In the genomic region with DNA sequence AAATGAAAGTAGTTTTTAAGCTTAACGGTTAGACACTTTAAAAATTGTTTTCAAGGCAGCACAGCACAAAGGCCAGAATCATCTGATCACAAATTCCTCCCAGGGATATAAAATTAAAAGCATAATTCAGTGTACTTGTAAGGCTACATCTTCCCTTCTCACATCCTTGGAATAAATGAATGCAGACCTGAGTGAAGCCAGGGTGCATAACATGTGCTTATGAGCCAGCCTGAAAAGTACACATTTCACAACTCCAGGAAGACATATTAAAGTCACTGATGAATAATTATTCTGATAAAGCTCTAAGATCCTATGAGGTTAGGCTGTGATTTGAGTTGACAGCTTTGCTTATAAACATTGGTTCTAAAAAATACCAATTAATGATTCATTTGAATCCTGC, we compare ENCODE assay signal across 26 cellular contexts.
DNase-seq lines count a peak whose midpoint lies in the region; ATAC-seq, FAIRE-seq and TF ChIP-seq lines count a peak whose summit lies in the region.
"Had no signal": no experiment of that assay in that cellular context is flagged by ENCODE, and none has a peak within 500 bp of the region (broad histone marks: within the 10 kb centered on the region; RNA-seq: fewer than 3 reads in every experiment).

No MANE protein-coding gene starts in this region.

- peak overlapping the region in 3 of 5 experiments; percentile 45 to 81 (median 49) for H3K27ac Mint-ChIP-seq in brain
- H3K27ac Mint-ChIP-seq: CD14-positive monocyte had no signal

- intact Hi-C loops in sciatic nerve (cut with DNase I), result no loop called here

- H3K4me1 ChIP-seq in small intestine (ENCODE audit: control insufficient read depth in 2 of 2, insufficient read depth in 1 of 2, low read depth in 1 of 2, low read length in 1 of 2), result no peaks in the 10 kb centered on the region
- H3K4me1 ChIP-seq: BE2C had no signal

- no peaks in the 10 kb centered on the region for H3K27me3 ChIP-seq in small intestine (ENCODE audit: control insufficient read depth in 2 of 2, insufficient read depth in 2 of 2, low read length in 2 of 2)
- H3K27me3 ChIP-seq: BE2C, MG63 had no signal

- no peaks in the 10 kb centered on the region for H3K9me3 Mint-ChIP-seq in brain

- no peak overlapping the region for H3K4me3 ChIP-seq in AG09309 (ENCODE audit: control insufficient read depth, low read depth, low read length)
- H3K4me3 ChIP-seq in small intestine (ENCODE audit: low read depth in 1 of 2, low read length in 2 of 2), result no peak overlapping the region
- H3K4me3 ChIP-seq: MG63 had no signal

- peaks cover 37% of the 10 kb centered on the region for H3K4me1 Mint-ChIP-seq in brain

- H3K4me3 Mint-ChIP-seq in brain, result peak overlapping the region in 1 of 5 experiments; percentile 63
- H3K4me3 Mint-ChIP-seq: CD14-positive monocyte had no signal

- no peaks in the 10 kb centered on the region for H3K36me3 ChIP-seq in small intestine (ENCODE audit: control insufficient read depth in 2 of 2, insufficient read depth in 2 of 2, low read length in 2 of 2)
- H3K36me3 ChIP-seq: BE2C, MG63 had no signal

- no peaks in the 10 kb centered on the region for H3K36me3 Mint-ChIP-seq in brain

- no peak for ATAC-seq in sciatic nerve
- ATAC-seq: Panc1 had no signal

- 88 to 90% (median 88%) methylated on average over 1 of the region's 1 CpG for WGBS in small intestine, 3 donors

- no peak overlapping the region for H3K27ac ChIP-seq in small intestine (ENCODE audit: low read depth in 1 of 2, low read length in 1 of 2)
- H3K27ac ChIP-seq: 22Rv1, RWPE1 had no signal

- DNase-seq in AG09309 (ENCODE audit: low read depth) (peak; percentile 37), fibroblast of gingiva (ENCODE audit: low read depth) (peak; percentile 54), renal cortical epithelial cell (ENCODE audit: low read depth) (peak; percentile 31), sciatic nerve (ENCODE audit: low spot score) (no peak), NCI-H1436 treated with DMSO at 0.1 percent for 48 hours (lab: John Stamatoyannopoulos, UW) (no peak), globus pallidus (ENCODE audit: low spot score) (no peak), small intestine (no peak)
- DNase-seq: BE2C, Calu3, DND-41, KBM-7, MG63, NCI-H1105 treated with DMSO at 0.1 percent for 48 hours, NCI-H1694, NCI-H2029 treated with DMSO at 0.1 percent for 48 hours, NCI-H2227 treated with DMSO at 0.1 percent for 48 hours, NCI-H510A, NCI-H69, SHP77 had no signal

- no peaks in the 10 kb centered on the region for H3K9me3 ChIP-seq in small intestine (ENCODE audit: control insufficient read depth, low read depth)
- H3K9me3 ChIP-seq: BE2C, MG63 had no signal

- H3K27me3 Mint-ChIP-seq in brain, result peaks cover 3% of the 10 kb centered on the region

- no peak for TF ChIP-seq CTCF in AG09309 (IDR thresholded peaks at IDR 0.05; ENCODE audit: control insufficient read depth, insufficient read depth, low read depth, low read length, missing control alignments)
- TF ChIP-seq CTCF in brain (conservative IDR thresholded peaks at IDR 0.05), result no peak

- no peak for FAIRE-seq in small intestine (lab: Jason Lieb, UNC)
- FAIRE-seq: GM19239, H54 had no signal

Comparison
In these comparisons a context has a peak if more than half of its experiments do, and no peak if none do; other contexts are left out.
1. DNase-seq: peak in AG09309 (single experiment), fibroblast of gingiva (single experiment) and renal cortical epithelial cell (single experiment); none in sciatic nerve (single experiment), NCI-H1436 treated with DMSO at 0.1 percent for 48 hours (single experiment), globus pallidus (single experiment) and small intestine (single experiment).